2 cellular contexts compared by ENCODE assay signal in the genomic region with DNA sequence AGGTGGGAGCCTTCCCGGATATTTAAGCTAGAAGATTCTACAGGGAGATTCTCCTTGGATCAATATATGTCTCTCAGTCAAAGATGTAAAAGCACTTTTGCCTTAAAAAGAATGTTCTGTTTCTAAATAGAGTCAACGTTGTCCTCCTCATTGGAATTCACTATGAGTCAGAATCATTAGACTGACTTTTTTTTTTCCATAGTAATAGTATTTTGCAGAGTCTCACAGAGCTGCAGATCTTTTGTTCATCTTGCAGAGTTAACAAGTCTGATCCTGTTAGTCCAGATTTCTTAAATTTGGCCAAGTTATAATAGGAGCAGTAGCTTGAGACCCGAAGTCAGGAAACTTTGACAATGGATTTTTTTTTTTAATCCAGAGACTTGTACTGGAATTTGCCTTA. TPM values are rescaled to one million over a fixed set of nuclear protein-coding genes. Genes with fewer than 3 reads are reported as not detected.
"Had no signal": no experiment of that assay in that cellular context is flagged by ENCODE, and none has a peak within 500 bp of the region (broad histone marks: within the 10 kb centered on the region; RNA-seq: fewer than 3 reads in every experiment).

No MANE protein-coding gene starts in this region.

RNA-seq across cellular contexts. Expression of a gene that starts 14.8 kb away (rescaled TPM):
- total RNA-seq: M059J, SJCRH30 had no signal
